1 cellular context compared by ENCODE assay signal in the genomic region with DNA sequence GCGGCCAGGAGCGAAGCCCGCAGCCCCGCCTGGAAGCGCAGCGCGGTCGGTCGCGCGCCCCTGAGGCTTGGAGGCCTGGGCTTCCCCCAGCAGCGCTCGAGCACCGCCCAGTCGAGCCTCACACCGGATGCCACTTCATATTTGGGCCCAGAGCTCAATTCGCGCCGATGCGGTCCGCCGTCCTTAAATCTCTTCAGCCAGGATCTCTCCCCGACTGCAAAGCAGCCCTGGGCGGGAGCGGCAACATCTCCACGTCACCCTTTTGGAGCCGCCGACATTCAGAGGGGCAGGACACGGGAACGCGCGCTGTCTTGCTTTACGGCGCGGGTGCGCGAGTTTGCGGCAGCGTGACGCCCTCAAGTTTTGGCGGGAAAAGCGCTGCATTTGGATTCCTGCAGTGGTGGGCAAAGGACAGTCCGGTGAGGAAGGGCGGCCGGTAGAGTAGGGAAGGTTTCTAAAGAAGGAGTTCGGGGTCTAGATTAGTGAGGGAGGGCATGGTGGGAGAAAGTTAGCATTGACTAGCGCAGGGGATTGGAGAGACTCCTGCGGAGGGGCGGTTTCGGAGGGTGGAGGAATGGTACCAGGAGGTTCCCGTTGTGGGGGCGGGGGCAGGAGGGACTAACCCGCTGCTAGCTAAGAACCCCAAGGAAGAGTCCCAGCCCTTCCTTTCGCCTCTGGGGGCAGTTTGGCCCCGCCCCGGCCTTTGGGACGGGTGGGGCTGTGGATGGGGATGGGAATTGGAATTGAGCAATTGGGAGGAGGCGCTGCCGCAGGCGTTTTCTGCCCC.
A peak's percentile ranks its signal among the peaks of the same experiment; 100 is the strongest.
TF ChIP-seq lines count a peak whose summit lies in the region.

No MANE protein-coding gene starts in this region.

TF ChIP-seq in Ishikawa, 13 proteins besides CTCF, POLR2A, EP300 and RAD21 (continued from another document):
- TF ChIP-seq, protein P1, sequence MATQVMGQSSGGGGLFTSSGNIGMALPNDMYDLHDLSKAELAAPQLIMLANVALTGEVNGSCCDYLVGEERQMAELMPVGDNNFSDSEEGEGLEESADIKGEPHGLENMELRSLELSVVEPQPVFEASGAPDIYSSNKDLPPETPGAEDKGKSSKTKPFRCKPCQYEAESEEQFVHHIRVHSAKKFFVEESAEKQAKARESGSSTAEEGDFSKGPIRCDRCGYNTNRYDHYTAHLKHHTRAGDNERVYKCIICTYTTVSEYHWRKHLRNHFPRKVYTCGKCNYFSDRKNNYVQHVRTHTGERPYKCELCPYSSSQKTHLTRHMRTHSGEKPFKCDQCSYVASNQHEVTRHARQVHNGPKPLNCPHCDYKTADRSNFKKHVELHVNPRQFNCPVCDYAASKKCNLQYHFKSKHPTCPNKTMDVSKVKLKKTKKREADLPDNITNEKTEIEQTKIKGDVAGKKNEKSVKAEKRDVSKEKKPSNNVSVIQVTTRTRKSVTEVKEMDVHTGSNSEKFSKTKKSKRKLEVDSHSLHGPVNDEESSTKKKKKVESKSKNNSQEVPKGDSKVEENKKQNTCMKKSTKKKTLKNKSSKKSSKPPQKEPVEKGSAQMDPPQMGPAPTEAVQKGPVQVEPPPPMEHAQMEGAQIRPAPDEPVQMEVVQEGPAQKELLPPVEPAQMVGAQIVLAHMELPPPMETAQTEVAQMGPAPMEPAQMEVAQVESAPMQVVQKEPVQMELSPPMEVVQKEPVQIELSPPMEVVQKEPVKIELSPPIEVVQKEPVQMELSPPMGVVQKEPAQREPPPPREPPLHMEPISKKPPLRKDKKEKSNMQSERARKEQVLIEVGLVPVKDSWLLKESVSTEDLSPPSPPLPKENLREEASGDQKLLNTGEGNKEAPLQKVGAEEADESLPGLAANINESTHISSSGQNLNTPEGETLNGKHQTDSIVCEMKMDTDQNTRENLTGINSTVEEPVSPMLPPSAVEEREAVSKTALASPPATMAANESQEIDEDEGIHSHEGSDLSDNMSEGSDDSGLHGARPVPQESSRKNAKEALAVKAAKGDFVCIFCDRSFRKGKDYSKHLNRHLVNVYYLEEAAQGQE (IDR thresholded peaks at IDR 0.05; ENCODE audit: low read depth): no peak
- TF ChIP-seq TAF1 (IDR thresholded peaks at IDR 0.05; ENCODE audit: low read depth): peak; percentile 97
- TF ChIP-seq NFIC (IDR thresholded peaks at IDR 0.05): no peak
- peak; percentile 44 for TF ChIP-seq TEAD4 (IDR thresholded peaks at IDR 0.05)
- peak; percentile 75 for TF ChIP-seq YY1 (IDR thresholded peaks at IDR 0.05; ENCODE audit: low read depth)
- peak; percentile 48 for TF ChIP-seq CREB1 (IDR thresholded peaks at IDR 0.05; ENCODE audit: low read depth)
- TF ChIP-seq TCF12 (IDR thresholded peaks at IDR 0.05; ENCODE audit: low read depth): peak; percentile 51
- TF ChIP-seq, protein P2, sequence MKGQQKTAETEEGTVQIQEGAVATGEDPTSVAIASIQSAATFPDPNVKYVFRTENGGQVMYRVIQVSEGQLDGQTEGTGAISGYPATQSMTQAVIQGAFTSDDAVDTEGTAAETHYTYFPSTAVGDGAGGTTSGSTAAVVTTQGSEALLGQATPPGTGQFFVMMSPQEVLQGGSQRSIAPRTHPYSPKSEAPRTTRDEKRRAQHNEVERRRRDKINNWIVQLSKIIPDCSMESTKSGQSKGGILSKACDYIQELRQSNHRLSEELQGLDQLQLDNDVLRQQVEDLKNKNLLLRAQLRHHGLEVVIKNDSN (IDR thresholded peaks at IDR 0.05): peak; percentile 54; the same call in 1 of the 2 replicates
